Comparison of ENCODE assay signal across 9 cellular contexts in the genomic region with DNA sequence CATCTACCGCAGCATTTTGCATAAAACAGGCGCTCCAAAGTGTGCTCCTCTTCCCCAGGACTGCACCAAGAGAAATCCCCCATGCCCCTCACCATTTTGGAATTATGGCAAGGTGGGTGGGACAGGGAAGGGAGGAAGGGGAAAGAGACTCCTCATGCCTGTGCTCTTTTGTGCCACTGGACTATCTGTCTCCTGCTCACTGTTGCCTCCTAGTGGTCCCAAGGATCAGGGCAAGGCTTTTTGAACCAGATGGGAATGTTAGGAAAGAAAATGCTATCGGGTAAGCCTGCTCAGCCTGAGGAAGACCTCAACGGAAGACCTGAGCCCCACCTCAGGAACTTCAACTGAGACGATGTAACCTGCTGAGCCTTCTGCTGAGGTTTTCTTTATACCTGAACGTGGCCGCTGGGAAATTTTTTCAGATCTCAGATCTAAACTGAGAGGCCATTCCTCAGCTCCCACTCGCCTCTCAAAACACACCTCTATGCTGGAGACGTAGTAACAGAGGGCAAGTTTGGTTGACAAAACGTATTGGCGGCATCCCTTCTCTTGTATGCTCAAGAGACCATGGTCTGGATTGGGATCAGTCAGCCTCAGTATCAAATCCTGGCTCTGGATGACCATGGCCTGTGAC. TPM values are rescaled to one million over a fixed set of nuclear protein-coding genes. Genes with fewer than 3 reads are reported as not detected.
DNase-seq lines count a peak whose midpoint lies in the region; ATAC-seq and TF ChIP-seq lines count a peak whose summit lies in the region.
"Had no signal": no experiment of that assay in that cellular context is flagged by ENCODE, and none has a peak within 500 bp of the region (broad histone marks: within the 10 kb centered on the region; RNA-seq: fewer than 3 reads in every experiment).

No MANE protein-coding gene starts in this region.

- H3K4me2 ChIP-seq in fibroblast of lung (ENCODE audit: extremely low read depth, insufficient read depth, low read length), result no peak overlapping the region

- ATAC-seq in activated CD4-positive, CD25-positive, alpha-beta regulatory T cell treated with anti-CD3 and anti-CD28 coated beads, Interleukin-2, amount 50 U/mL, for 24 hours, result no peak
- ATAC-seq in omental fat pad (ENCODE audit: low FRiP score), result no peak
- no peak for ATAC-seq in HG03521 (IDR thresholded peaks at IDR 0.05; ENCODE audit: unreplicated experiment)
- ATAC-seq in GM21381 (IDR thresholded peaks at IDR 0.05; ENCODE audit: unreplicated experiment), result no peak

- H3K27ac ChIP-seq in fibroblast of lung (ENCODE audit: insufficient read depth, low read length), result no peak overlapping the region

- no peaks in the 10 kb centered on the region for H4K20me1 ChIP-seq in fibroblast of lung (ENCODE audit: control insufficient read depth, extremely low read depth, insufficient read depth, low read length)

- H3K4me3 ChIP-seq in fibroblast of lung (replicated peaks in 1 of 4; ENCODE audit: control extremely low read depth in 1 of 4, insufficient read depth in 1 of 4, low read depth in 3 of 4, low read length in 4 of 4), result no peak overlapping the region

- POLR2A ChIA-PET in activated CD4-positive, alpha-beta memory T cell treated with anti-CD3 and anti-CD28 coated beads for 36 hours (lab: Charles Lee), result no interaction called here

- H3K9ac ChIP-seq in fibroblast of lung (ENCODE audit: insufficient read depth, low read length), result no peak overlapping the region

- intact Hi-C loops in activated CD4-positive, alpha-beta memory T cell treated with anti-CD3 and anti-CD28 coated beads for 36 hours (cut with micrococcal nuclease), result loop anchor here (10.0 kb wide), 1 partner anchor 475 kb away; no protein-coding TSS in a partner anchor

- no peak overlapping the region for H3K4me3 Mint-ChIP-seq in activated CD4-positive, alpha-beta memory T cell treated with anti-CD3 and anti-CD28 coated beads for 36 hours
- H3K4me3 Mint-ChIP-seq: dendritic cell treated with granulocyte-macrophage colony-stimulating factor and Interleukin-4, amounts not matched to agents 40 ng/mL and 50 ng/mL, for 4 days had no signal

- H3K4me1 Mint-ChIP-seq in activated CD4-positive, alpha-beta memory T cell treated with anti-CD3 and anti-CD28 coated beads for 36 hours (ENCODE audit: low read depth), result no peaks in the 10 kb centered on the region

- CTCF ChIA-PET in activated CD4-positive, alpha-beta memory T cell treated with anti-CD3 and anti-CD28 coated beads for 36 hours (lab: Charles Lee), result interaction anchor here (0.7 to 2.4 kb wide), 5 partner anchors 8 to 172 kb away, joined by 3 to 10 read pairs (median 3); partner anchors contain the start of gene MYO1D

- no peak overlapping the region for H3K27ac Mint-ChIP-seq in activated CD4-positive, alpha-beta memory T cell treated with anti-CD3 and anti-CD28 coated beads for 36 hours
- H3K27ac Mint-ChIP-seq: dendritic cell treated with granulocyte-macrophage colony-stimulating factor and Interleukin-4, amounts not matched to agents 40 ng/mL and 50 ng/mL, for 4 days had no signal

- H3K9me3 ChIP-seq in fibroblast of lung (ENCODE audit: control insufficient read depth, insufficient read depth, low read depth, low read length), result no peaks in the 10 kb centered on the region

- H3K36me3 ChIP-seq in fibroblast of lung (ENCODE audit: control insufficient read depth, insufficient read depth, low read length), result no peaks in the 10 kb centered on the region

- H3K27me3 Mint-ChIP-seq in activated CD4-positive, alpha-beta memory T cell treated with anti-CD3 and anti-CD28 coated beads for 36 hours, result peaks cover 12% of the 10 kb centered on the region
- H3K27me3 Mint-ChIP-seq: dendritic cell treated with granulocyte-macrophage colony-stimulating factor and Interleukin-4, amounts not matched to agents 40 ng/mL and 50 ng/mL, for 4 days had no signal

- no peak overlapping the region for H2AFZ ChIP-seq in fibroblast of lung (ENCODE audit: low read length)

- no peaks in the 10 kb centered on the region for H3K79me2 ChIP-seq in fibroblast of lung (ENCODE audit: control insufficient read depth, insufficient read depth, low read length)

- no peaks in the 10 kb centered on the region for H3K9me3 Mint-ChIP-seq in activated CD4-positive, alpha-beta memory T cell treated with anti-CD3 and anti-CD28 coated beads for 36 hours
- H3K9me3 Mint-ChIP-seq: dendritic cell treated with granulocyte-macrophage colony-stimulating factor and Interleukin-4, amounts not matched to agents 40 ng/mL and 50 ng/mL, for 4 days had no signal

- peak; percentile 44 for DNase-seq in activated CD4-positive, CD25-positive, alpha-beta regulatory T cell treated with anti-CD3 and anti-CD28 coated beads, Interleukin-2, amount 50 U/mL, for 72 hours
- DNase-seq in NCI-H1105 (lab: John Stamatoyannopoulos, UW), result peak; percentile 6
- peak; percentile 51 for DNase-seq in activated CD4-positive, alpha-beta memory T cell treated with anti-CD3 and anti-CD28 coated beads for 36 hours
- peak; percentile 9 to 57 for DNase-seq in fibroblast of lung (ENCODE audit: low read depth in 2 of 2)
- peak; percentile 39 for DNase-seq in omental fat pad (ENCODE audit: low spot score)

- H3K4me1 ChIP-seq in fibroblast of lung (ENCODE audit: control insufficient read depth, extremely low read depth, insufficient read depth, low read length), result no peaks in the 10 kb centered on the region

- TF ChIP-seq CTCF in fibroblast of lung (conservative IDR thresholded peaks at IDR 0.05 in 1 of 2, IDR thresholded peaks at IDR 0.05 in 1 of 2; ENCODE audit: low read depth in 1 of 2, low read length in 2 of 2), result peak; percentile 98 to 99
- TF ChIP-seq CTCF in omental fat pad (IDR thresholded peaks at IDR 0.05), result no peak

- no peaks in the 10 kb centered on the region for H3K27me3 ChIP-seq in fibroblast of lung (ENCODE audit: control insufficient read depth, insufficient read depth, low read length)

- H3K36me3 Mint-ChIP-seq in activated CD4-positive, alpha-beta memory T cell treated with anti-CD3 and anti-CD28 coated beads for 36 hours, result no peaks in the 10 kb centered on the region

RNA-seq across cellular contexts. Expression of gene SPACA3, which starts 58.3 kb away (rescaled TPM):
- not detected for total RNA-seq in activated CD4-positive, alpha-beta memory T cell treated with anti-CD3 and anti-CD28 coated beads for 36 hours
- total RNA-seq in fibroblast of lung, result not detected in 2 replicates
- polyA plus RNA-seq in fibroblast of lung, result not detected in 2 replicates
- polyA plus RNA-seq in fibroblast of lung (2012), result not detected in 2 replicates
- polyA minus RNA-seq in fibroblast of lung (ENCODE audit: low replicate concordance), result not detected in 2 replicates
- total RNA-seq in omental fat pad, result not detected

Comparison
In these comparisons a context has a peak if more than half of its experiments do, and no peak if none do; other contexts are left out.
1. CTCF ChIP-seq: peak in fibroblast of lung (2 of 2); none in omental fat pad (0 of 3).
2. Peak in every context shown above with its lines, with median percentiles within 50 percentile points of each other: DNase-seq.